Comparison of ENCODE assay signal across 8 cellular contexts in the genomic region with DNA sequence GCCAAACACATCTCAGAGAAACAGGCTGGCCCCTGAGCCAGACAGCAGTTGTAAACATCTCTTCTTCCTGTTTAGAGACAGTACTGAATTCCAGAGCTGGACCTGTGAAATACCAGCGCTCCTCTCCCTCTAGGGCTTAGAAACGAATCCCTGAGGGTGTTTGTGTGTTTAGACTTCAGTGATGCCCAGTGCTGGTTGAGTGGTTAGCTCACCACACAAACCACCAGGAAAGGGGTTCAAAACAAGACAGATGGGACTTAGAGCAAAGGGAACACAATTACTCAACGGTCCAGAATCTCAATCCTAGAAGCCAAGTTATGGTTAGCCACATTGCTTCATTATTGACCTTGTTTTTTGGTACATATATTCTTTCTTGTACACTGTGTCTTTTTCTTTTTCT.
DNase-seq lines count a peak whose midpoint lies in the region; TF ChIP-seq lines count a peak whose summit lies in the region.

No MANE protein-coding gene starts in this region.

- H3K4me2 ChIP-seq in GM23248 (ENCODE audit: unreplicated experiment), result peak overlapping the region; percentile 45

- no peak for TF ChIP-seq POLR2A in testis (IDR thresholded peaks at IDR 0.05)

- H4K20me1 ChIP-seq in GM23248 (ENCODE audit: insufficient read depth), result no peaks in the 10 kb centered on the region

- peaks cover 62% of the 10 kb centered on the region for H3K4me1 ChIP-seq in GM23248 (ENCODE audit: insufficient read depth)
- H3K4me1 ChIP-seq in testis, result peaks cover 54% of the 10 kb centered on the region

- in situ Hi-C loops in GM23248 (cut with MboI), result no loop called here

- no peaks in the 10 kb centered on the region for H3K27me3 ChIP-seq in GM23248 (replicated peaks; ENCODE audit: insufficient read depth)
- H3K27me3 ChIP-seq in testis, result no peaks in the 10 kb centered on the region

- TF ChIP-seq CTCF in fibroblast of mammary gland (conservative IDR thresholded peaks at IDR 0.05; ENCODE audit: control insufficient read depth, insufficient read depth, low read depth, low read length) (no peak), testis (IDR thresholded peaks at IDR 0.05) (no peak), GM10266 (IDR thresholded peaks at IDR 0.05; ENCODE audit: control insufficient read depth, insufficient read depth, low read depth, missing control alignments) (no peak)

- H3K27ac ChIP-seq in GM23248 (peak overlapping the region; percentile 57), testis (peak overlapping the region; percentile 52 to 71)

- peak; percentile 75 for DNase-seq in DMS53 (lab: John Stamatoyannopoulos, UW)
- peak; percentile 78 for DNase-seq in GM23248
- DNase-seq in NCI-H2029 treated with DMSO at 0.1 percent for 48 hours (lab: John Stamatoyannopoulos, UW), result peak; percentile 45
- DNase-seq in fibroblast of mammary gland (ENCODE audit: low read depth), result peak; percentile 92
- DNase-seq in testis, result no peak
- no peak for DNase-seq in GM10266 (ENCODE audit: extremely low spot score)
- DNase-seq in stimulated activated naive CD4-positive, alpha-beta T cell treated with Interleukin-2 at 50 U/mL for 16 hours (lab: John Stamatoyannopoulos, UW), result no peak
- no peak for DNase-seq in midbrain (lab: John Stamatoyannopoulos, UW)

- H3K36me3 ChIP-seq in GM23248 (ENCODE audit: low read depth) (no peaks in the 10 kb centered on the region), testis (ENCODE audit: low read depth, missing control alignments) (no peaks in the 10 kb centered on the region)

- no peaks in the 10 kb centered on the region for H3K79me2 ChIP-seq in GM23248 (ENCODE audit: insufficient read depth)

- intact Hi-C loops in testis (cut with DNase I; ENCODE audit: low total_unique reads), result no loop called here

- 0 out of 2 replicates have a peak overlapping the region, but pooled peaks have one; percentile 27 for H2AFZ ChIP-seq in GM23248

- peaks cover 48% of the 10 kb centered on the region for H3F3A ChIP-seq in GM23248 (ENCODE audit: insufficient read depth)

- 3 to 4% methylated on average over 3 of the region's 3 CpGs for WGBS in GM23248 (ENCODE audit: low coverage in 1 of 2, low lambda C conversion rate in 2 of 2, missing lambda C conversion rate in 2 of 2), 2 experiments
- 50 to 55% methylated on average over 3 of the region's 3 CpGs for WGBS in testis, 2 donors

- H3K4me3 ChIP-seq in GM23248 (no peak overlapping the region), fibroblast of mammary gland (ENCODE audit: control insufficient read depth, low read depth, low read length) (no peak overlapping the region), testis (no peak overlapping the region)

- H3K9ac ChIP-seq in GM23248, result 0 out of 2 replicates have a peak overlapping the region, but pooled peaks have one; percentile 12

- no peaks in the 10 kb centered on the region for H3K9me2 ChIP-seq in GM23248 (ENCODE audit: insufficient read depth)

- no peaks in the 10 kb centered on the region for H3K9me3 ChIP-seq in GM23248 (ENCODE audit: low read depth)
- no peaks in the 10 kb centered on the region for H3K9me3 ChIP-seq in testis

Comparison
In these comparisons a context has a peak if more than half of its experiments do, and no peak if none do; other contexts are left out.
1. DNase-seq: peak in DMS53 (single experiment), GM23248 (single experiment), NCI-H2029 treated with DMSO at 0.1 percent for 48 hours (single experiment) and fibroblast of mammary gland (single experiment); none in testis (single experiment), GM10266 (single experiment), stimulated activated naive CD4-positive, alpha-beta T cell treated with Interleukin-2 at 50 U/mL for 16 hours (single experiment) and midbrain (single experiment).